ENCODE assay signal across 8 cellular contexts in genomic region chr10:88991161-88991899, GRCh38. TPM values are rescaled to one million over a fixed set of nuclear protein-coding genes. Genes with fewer than 3 reads are reported as not detected.
DNase-seq lines count a peak whose midpoint lies in the region; ATAC-seq and TF ChIP-seq lines count a peak whose summit lies in the region.

No MANE protein-coding gene starts in this region.

- TF ChIP-seq CTCF in dorsolateral prefrontal cortex (IDR thresholded peaks at IDR 0.05 in 54 of 56, conservative IDR thresholded peaks at IDR 0.05 in 2 of 56; ENCODE audit: low read depth in 1 of 56, partially characterized antibody in 56 of 56), result peak in 9 of 56 donors; percentile 1 to 24 (median 11)
- TF ChIP-seq CTCF in lower leg skin (IDR thresholded peaks at IDR 0.05), result no peak

- intact Hi-C loops in dorsolateral prefrontal cortex (cut with DNase I) (loop anchor here (2.0 to 10.0 kb wide), 2 partner anchors 57 to 127 kb away; no protein-coding TSS in a partner anchor), lower leg skin (cut with DNase I; ENCODE audit: low total_unique reads) (no loop called here)

- no peaks in the 10 kb centered on the region for H3K9me3 ChIP-seq in HAP-1

- peak overlapping the region; percentile 36 to 97 (median 89) for H3K27ac ChIP-seq in dorsolateral prefrontal cortex

- H3K36me3 ChIP-seq in HAP-1 (replicated peaks), result no peaks in the 10 kb centered on the region

- no peaks in the 10 kb centered on the region for H3K27me3 ChIP-seq in HAP-1 (ENCODE audit: low read depth)
- no peaks in the 10 kb centered on the region for H3K27me3 ChIP-seq in dorsolateral prefrontal cortex

- DNase-seq in ELF-1 (ENCODE audit: low read depth, low spot score) (peak; percentile 53), HAP-1 (ENCODE audit: low spot score in 2 of 2) (peak; percentile 50 to 67), NCI-H1048 (lab: John Stamatoyannopoulos, UW) (peak; percentile 25), dorsolateral prefrontal cortex (peak in 7 of 10 donors; percentile 16 to 66 (median 52)), lower leg skin (ENCODE audit: low spot score in 2 of 2) (peak; percentile 76 to 96)
- DNase-seq in activated CD4-positive, alpha-beta T cell treated with anti-CD3 and anti-CD28 coated beads, Interleukin-2, amount 50 U/mL, for 4 hours, result peak; percentile 64 to 65
- peak in 2 of 3 donors; percentile 29 to 66 for DNase-seq in stimulated activated CD4-positive, alpha-beta T cell treated with anti-CD3 and anti-CD28 coated beads, TNF-alpha, amount 100 ng/mL, for 1 hour (ENCODE audit: low read depth in 3 of 3, low spot score in 1 of 3)

- H3K4me3 ChIP-seq in HAP-1 (peak overlapping the region; percentile 60), dorsolateral prefrontal cortex (peak overlapping the region; percentile 63 to 94 (median 82)), lower leg skin (ENCODE audit: low read depth, poor library complexity, severe bottlenecking) (peak overlapping the region; percentile 80)

- in situ Hi-C loops in HAP-1 (cut with MboI; ENCODE audit: low sequenced_read_pairs), result no loop called here

- WGBS in lower leg skin, 2 donors, result 1% methylated on average over 38 of the region's 38 CpGs

- peaks cover 7% of the 10 kb centered on the region for H3K4me1 ChIP-seq in HAP-1

- ATAC-seq in GM18520 (IDR thresholded peaks at IDR 0.05; ENCODE audit: unreplicated experiment), result no peak

- TF ChIP-seq POLR2A in lower leg skin (IDR thresholded peaks at IDR 0.05), result peak in 1 of 2 donors; percentile 50

RNA-seq across cellular contexts. Expression of gene FAS, which starts 0.7 kb away (rescaled TPM):
- total RNA-seq in dorsolateral prefrontal cortex (10 to 100 TPM in 77 of 120 experiments, 1 to 10 TPM in 43; 3.2 to 28.4 (median 12.1) TPM), lower leg skin (10 to 100 TPM; 11.4 to 19.7 (median 16.3) TPM)

RNA-seq across cellular contexts. Expression of gene ACTA2, which starts 38.8 kb away (rescaled TPM):
- 100 to 1,000 TPM in 8 of 120 experiments, 10 to 100 TPM in 106, 1 to 10 TPM in 6; 7.4 to 523 (median 26.5) TPM for total RNA-seq in dorsolateral prefrontal cortex
- 100 to 1,000 TPM in 3 of 4 donors, 10 to 100 TPM in 1; 66.4 to 344 (median 129) TPM for total RNA-seq in lower leg skin

Comparison
In these comparisons a context has a peak if more than half of its experiments do, and no peak if none do; other contexts are left out.
1. DNase-seq: peak in every context shown above with its lines; median percentile 86 in lower leg skin; 64 in activated CD4-positive, alpha-beta T cell treated with anti-CD3 and anti-CD28 coated beads, Interleukin-2, amount 50 U/mL, for 4 hours; 58 in HAP-1; 53 in ELF-1; 52 in dorsolateral prefrontal cortex; 48 in stimulated activated CD4-positive, alpha-beta T cell treated with anti-CD3 and anti-CD28 coated beads, TNF-alpha, amount 100 ng/mL, for 1 hour; 25 in NCI-H1048.